2 cellular contexts compared by ENCODE assay signal in genomic region chr5:41820150-41820549, GRCh38.
TF ChIP-seq lines count a peak whose summit lies in the region.

No MANE protein-coding gene starts in this region.

TF ChIP-seq in A549, 52 proteins besides CTCF, POLR2A, EP300 and RAD21:
- TF ChIP-seq USF2 (IDR thresholded peaks at IDR 0.05), result no peak
- no peak for TF ChIP-seq RCOR1 (IDR thresholded peaks at IDR 0.05; ENCODE audit: low read depth, low read length)
- TF ChIP-seq CEBPB (IDR thresholded peaks at IDR 0.05), result peak; percentile 34 to 46; a peak in 1 of 4 replicates
- no peak for TF ChIP-seq HOXB5 (CRISPR knock-in tag; IDR thresholded peaks at IDR 0.05)

TF ChIP-seq in K562, 482 proteins besides CTCF, POLR2A, EP300 and RAD21 (continued from another document):
- TF ChIP-seq IRF9 (tag; IDR thresholded peaks at IDR 0.05), result 0 out of 2 replicates have a peak, but pooled peaks have one; percentile 38
- TF ChIP-seq HNRNPK (IDR thresholded peaks at IDR 0.05; ENCODE audit: low read depth, low read length, poor library complexity, severe bottlenecking), result no peak
- TF ChIP-seq CEBPG (CRISPR knock-in tag; IDR thresholded peaks at IDR 0.05), result no peak
- TF ChIP-seq CEBPG (tag; conservative IDR thresholded peaks at IDR 0.05 in 1 of 2, IDR thresholded peaks at IDR 0.05 in 1 of 2), result peak; percentile 64 to 98
- TF ChIP-seq MNT (conservative IDR thresholded peaks at IDR 0.05), result no peak
- TF ChIP-seq ZBTB11 (CRISPR knock-in tag; IDR thresholded peaks at IDR 0.05), result no peak
